In the genomic region with DNA sequence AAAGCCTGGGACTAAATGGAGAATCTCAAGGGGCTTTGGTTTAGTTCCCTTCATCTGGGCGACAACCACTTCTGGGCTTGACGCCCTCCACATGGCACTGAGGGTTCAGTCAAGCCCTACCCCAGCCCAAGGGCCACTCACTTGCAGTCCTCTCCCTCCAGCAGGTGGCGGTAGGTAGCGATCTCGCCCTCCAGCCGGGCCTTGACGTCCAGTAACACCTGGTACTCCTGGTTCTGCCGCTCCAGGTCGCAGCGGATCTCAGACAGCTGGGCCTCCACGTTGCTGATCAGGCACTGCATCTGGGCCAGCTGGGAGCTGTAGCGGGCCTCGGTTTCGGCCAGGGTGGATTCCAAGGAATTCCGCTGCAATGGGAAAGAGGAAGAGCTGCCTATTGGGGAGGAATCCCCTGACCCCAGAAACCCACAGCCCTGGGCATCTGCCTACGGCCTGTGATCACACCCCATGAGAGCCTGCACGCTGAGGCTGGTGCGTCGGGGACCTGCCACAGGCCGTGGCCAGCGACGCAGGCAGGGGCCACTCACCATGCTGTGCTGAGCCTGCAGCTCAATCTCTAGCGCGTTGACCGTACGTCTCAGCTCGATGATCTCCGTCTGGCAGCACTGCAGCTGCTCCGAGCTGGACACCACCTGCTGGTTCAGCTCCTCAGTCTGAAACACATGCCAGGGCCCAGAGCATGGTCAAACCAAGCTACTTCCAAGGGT, we compare ENCODE assay signal across 11 cellular contexts. TPM values are rescaled to one million over a fixed set of nuclear protein-coding genes. Genes with fewer than 3 reads are reported as not detected.
A peak's percentile ranks its signal among the peaks of the same experiment; 100 is the strongest.
DNase-seq lines count a peak whose midpoint lies in the region; ATAC-seq, FAIRE-seq and TF ChIP-seq lines count a peak whose summit lies in the region.
"Had no signal": no experiment of that assay in that cellular context is flagged by ENCODE, and none has a peak within 500 bp of the region (broad histone marks: within the 10 kb centered on the region; RNA-seq: fewer than 3 reads in every experiment).

No MANE protein-coding gene starts in this region.

- H3K27ac ChIP-seq in kidney (ENCODE audit: low read depth in 2 of 2, low read length in 2 of 2) (no peak overlapping the region), transverse colon (no peak overlapping the region)

- no peak for TF ChIP-seq POLR2A in transverse colon (IDR thresholded peaks at IDR 0.05)

- no peak for ATAC-seq in HG02973 (IDR thresholded peaks at IDR 0.05; ENCODE audit: unreplicated experiment)
- ATAC-seq in GM21737 (IDR thresholded peaks at IDR 0.05; ENCODE audit: unreplicated experiment) = no peak

- FAIRE-seq in kidney (lab: Jason Lieb, UNC) = no peak

- in situ Hi-C loops in transverse colon (cut with MboI; ENCODE audit: low pct_ligation_motif_present in 1 of 4, low pct_unique_long_range_greater_than_20kb in 1 of 4, low sequenced_read_pairs in 3 of 4) = no loop called here

- intact Hi-C loops in kidney (cut with DNase I) (no loop called here), transverse colon (cut with DNase I; ENCODE audit: low total_unique reads) (no loop called here)

- H3K9ac ChIP-seq in kidney (ENCODE audit: low read length in 2 of 2) = no peak overlapping the region

- DNase-seq in activated naive CD4-positive, alpha-beta T cell treated with Interleukin-2 at 50 U/mL for 16 hours = peak; percentile 31
- no peak for DNase-seq in activated naive CD4-positive, alpha-beta T cell treated with anti-CD3 and anti-CD28 coated beads, Interleukin-2, amount 50 U/mL, for 16 hours
- peak; percentile 24 for DNase-seq in activated CD8-positive, alpha-beta memory T cell treated with anti-CD3 and anti-CD28 coated beads, Interleukin-2, amount 50 U/mL, for 4 hours
- DNase-seq in kidney = no peak
- peak; percentile 68 for DNase-seq in transverse colon
- DNase-seq in HuH-7.5 (ENCODE audit: low spot score) = no peak
- DNase-seq: cerebellar nuclear complex had no signal

- H3K4me3 ChIP-seq in kidney (ENCODE audit: low read length in 2 of 2) (no peak overlapping the region), transverse colon (no peak overlapping the region)

- H3K4me1 ChIP-seq in kidney (ENCODE audit: control insufficient read depth in 1 of 2, insufficient read depth in 1 of 2, low read depth in 1 of 2, low read length in 2 of 2) (no peaks in the 10 kb centered on the region), transverse colon (peaks cover 0 to 25% (median 6%) of the 10 kb centered on the region in 4 donors)

- TF ChIP-seq CTCF in kidney (IDR thresholded peaks at IDR 0.05; ENCODE audit: borderline replicate concordance, extremely low read depth, insufficient read depth) = peak; percentile 33
- TF ChIP-seq CTCF in transverse colon (IDR thresholded peaks at IDR 0.05) = peak; percentile 42 to 64 (median 56)

- H3K36me3 ChIP-seq in kidney (ENCODE audit: control insufficient read depth in 1 of 2, insufficient read depth in 2 of 2, low read length in 2 of 2) (no peaks in the 10 kb centered on the region), transverse colon (no peaks in the 10 kb centered on the region)

- no peak for TF ChIP-seq EP300 in transverse colon (IDR thresholded peaks at IDR 0.05; ENCODE audit: low read depth)

- 61% methylated on average over 28 of the region's 29 CpGs; no CpG with 5 or more reads in 1 of the 2 donors for WGBS in transverse colon (ENCODE audit: low coverage in 1 of 2), 2 donors

- no peaks in the 10 kb centered on the region for H3K9me3 ChIP-seq in kidney (ENCODE audit: control insufficient read depth in 1 of 2, low read length in 2 of 2)
- no peaks in the 10 kb centered on the region for H3K9me3 ChIP-seq in transverse colon
- H3K9me3 ChIP-seq: Caco-2 had no signal

- no peaks in the 10 kb centered on the region for H3K27me3 ChIP-seq in transverse colon

RNA-seq across cellular contexts. Expression of a gene that starts 2.7 kb away (rescaled TPM):
- not detected for total RNA-seq in kidney
- not detected for polyA plus RNA-seq in kidney (ENCODE audit: insufficient read depth, low read depth, low replicate concordance)
- not detected for total RNA-seq in transverse colon
- total RNA-seq: Caco-2, skeletal muscle tissue had no signal

RNA-seq across cellular contexts. Expression of a gene that starts 6.0 kb away (rescaled TPM):
- not detected for total RNA-seq in kidney
- not detected for polyA plus RNA-seq in kidney (ENCODE audit: insufficient read depth, low read depth, low replicate concordance)
- total RNA-seq in transverse colon = not detected
- total RNA-seq: Caco-2, skeletal muscle tissue had no signal

RNA-seq across cellular contexts. Expression of a gene that starts 18.4 kb away (rescaled TPM):
- not detected for total RNA-seq in kidney
- polyA plus RNA-seq in kidney (ENCODE audit: insufficient read depth, low read depth, low replicate concordance) = not detected
- total RNA-seq in transverse colon = under 1 TPM in 1 of 4 donors, not detected in 3; 0.27 TPM
- total RNA-seq: Caco-2, skeletal muscle tissue had no signal

RNA-seq across cellular contexts. Expression of a gene that starts 19.8 kb away (rescaled TPM):
- total RNA-seq in kidney (not detected), transverse colon (not detected)
- not detected for polyA plus RNA-seq in kidney (ENCODE audit: insufficient read depth, low read depth, low replicate concordance)
- total RNA-seq: Caco-2, skeletal muscle tissue had no signal

RNA-seq across cellular contexts. Expression of a gene that starts 31.7 kb away (rescaled TPM):
- total RNA-seq in kidney (2.8 TPM), transverse colon (10 to 100 TPM in 1 of 4 donors, 1 to 10 TPM in 2, under 1 TPM in 1; 0.80 to 17.6 (median 7.4) TPM)
- polyA plus RNA-seq in kidney (ENCODE audit: insufficient read depth, low read depth, low replicate concordance) = 0.15 TPM
- total RNA-seq: skeletal muscle tissue had no signal

Comparison
In these comparisons a context has a peak if more than half of its experiments do, and no peak if none do; other contexts are left out.
1. DNase-seq: peak in activated naive CD4-positive, alpha-beta T cell treated with Interleukin-2 at 50 U/mL for 16 hours (single experiment), activated CD8-positive, alpha-beta memory T cell treated with anti-CD3 and anti-CD28 coated beads, Interleukin-2, amount 50 U/mL, for 4 hours (single experiment) and transverse colon (single experiment); none in activated naive CD4-positive, alpha-beta T cell treated with anti-CD3 and anti-CD28 coated beads, Interleukin-2, amount 50 U/mL, for 16 hours (single experiment), kidney (single experiment) and HuH-7.5 (single experiment).